Comparison of ENCODE assay signal across 8 cellular contexts in genomic region chr11:12746593-12747097, GRCh38.
DNase-seq lines count a peak whose midpoint lies in the region; ATAC-seq lines count a peak whose summit lies in the region.

No MANE protein-coding gene starts in this region.

- ATAC-seq in Right ventricle myocardium inferior (peak; percentile 76), HG03439 (IDR thresholded peaks at IDR 0.05; ENCODE audit: unreplicated experiment) (no peak), HG03095 (IDR thresholded peaks at IDR 0.05; ENCODE audit: unreplicated experiment) (no peak)

- intact Hi-C loops in Right ventricle myocardium inferior (cut with DNase I) = loop anchor here (10.0 kb wide), 1 partner anchor 148 kb away; no protein-coding TSS in a partner anchor

- DNase-seq in Jurkat, Clone E6-1 (ENCODE audit: low read depth, low spot score) = peak; percentile 75
- DNase-seq in OCI-M1 (lab: John Stamatoyannopoulos, UW) (peak; percentile 62), Right ventricle myocardium inferior (ENCODE audit: missing footprints) (peak; percentile 77), smooth muscle cell of the brain vasculature (ENCODE audit: low read depth, low spot score) (peak; percentile 84), COLO829 (ENCODE audit: low spot score) (no peak)
- no peak for DNase-seq in stimulated activated CD8-positive, alpha-beta memory T cell treated with anti-CD3 and anti-CD28 coated beads, Interleukin-4, amount 100 ng/mL, for 48 hours

- H3K4me3 ChIP-seq in Jurkat, Clone E6-1 (ENCODE audit: low read length) = no peak overlapping the region

Comparison
In these comparisons a context has a peak if more than half of its experiments do, and no peak if none do; other contexts are left out.
1. DNase-seq: peak in Jurkat, Clone E6-1 (single experiment), OCI-M1 (single experiment), Right ventricle myocardium inferior (single experiment) and smooth muscle cell of the brain vasculature (single experiment); none in COLO829 (single experiment) and stimulated activated CD8-positive, alpha-beta memory T cell treated with anti-CD3 and anti-CD28 coated beads, Interleukin-4, amount 100 ng/mL, for 48 hours (single experiment).